Comparison of ENCODE assay signal across 18 cellular contexts in the genomic region with DNA sequence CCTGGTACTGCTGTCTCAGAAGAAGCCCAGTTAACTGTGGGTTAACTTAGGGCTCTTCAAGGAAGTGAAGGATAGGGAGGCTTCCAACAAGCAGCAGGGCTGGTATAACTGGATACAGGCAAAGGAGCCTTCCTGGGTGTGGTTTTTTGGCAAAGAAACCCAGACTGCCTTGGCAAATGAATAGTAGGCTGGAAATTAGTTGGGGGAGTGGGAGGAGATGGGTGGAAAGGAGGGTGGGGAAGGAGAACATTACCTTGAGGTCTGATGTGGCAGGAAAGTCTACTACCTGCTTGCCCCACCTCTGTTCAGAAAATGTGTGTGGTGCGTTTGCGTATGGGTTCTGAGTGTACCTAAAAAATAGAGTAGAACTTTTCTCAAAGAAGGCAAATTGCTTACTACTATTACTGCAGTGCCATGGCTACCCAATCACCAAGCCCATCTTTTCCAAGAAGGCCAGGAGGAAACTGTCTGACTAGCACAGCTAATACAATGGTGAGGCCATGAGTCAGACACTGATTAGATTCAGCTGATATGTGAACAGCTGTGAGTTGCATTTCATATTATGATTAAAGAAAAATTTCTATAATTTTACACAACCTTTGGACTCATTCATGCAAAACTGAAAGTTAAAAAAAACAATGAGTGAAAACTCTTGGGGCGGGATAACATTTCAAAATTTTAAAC. TPM values are rescaled to one million over a fixed set of nuclear protein-coding genes. Genes with fewer than 3 reads are reported as not detected.
DNase-seq lines count a peak whose midpoint lies in the region; ATAC-seq and TF ChIP-seq lines count a peak whose summit lies in the region.
"Had no signal": no experiment of that assay in that cellular context is flagged by ENCODE, and none has a peak within 500 bp of the region (broad histone marks: within the 10 kb centered on the region; RNA-seq: fewer than 3 reads in every experiment).

No MANE protein-coding gene starts in this region.

- BruUV-seq in MCF 10A (replicated peaks; lab: Mats Ljungman, UMichigan), result no TSS peak

- H3K4me3 ChIP-seq in suprapubic skin, result no peak overlapping the region

- no peaks in the 10 kb centered on the region for H3K9me3 ChIP-seq in suprapubic skin

- no peak overlapping the region for H3K27ac Mint-ChIP-seq in MCF 10A (ENCODE audit: low read depth, unreplicated experiment)
- H3K27ac Mint-ChIP-seq: CD4-positive, alpha-beta memory T cell; T-cell had no signal

- TF ChIP-seq EP300 in suprapubic skin (IDR thresholded peaks at IDR 0.05), result no peak

- CTCF ChIA-PET in MCF 10A (lab: Yijun Ruan, JAX), result interaction anchor here (0.6 to 1.4 kb wide), 2 partner anchors 11 to 80 kb away, joined by 3 to 6 read pairs; no protein-coding TSS in a partner anchor

- WGBS in suprapubic skin, result 49% methylated on average over 3 of the region's 3 CpGs

- H3K4me3 Mint-ChIP-seq in MCF 10A (ENCODE audit: unreplicated experiment), result no peak overlapping the region
- H3K4me3 Mint-ChIP-seq: CD4-positive, alpha-beta memory T cell; natural killer cell treated with Interleukin-12 subunit alpha and Interleukin-12 subunit beta and Interleukin-15 and Interleukin-18, amount 100 ng/mL, for 72 hours; T-cell had no signal

- peak; percentile 11 for DNase-seq in NCI-H146 treated with DMSO at 0.1 percent for 48 hours (lab: John Stamatoyannopoulos, UW; ENCODE audit: unreplicated experiment)
- DNase-seq in NCI-H146 (lab: John Stamatoyannopoulos, UW), result no peak
- peak; percentile 20 for DNase-seq in MCF 10A (ENCODE audit: unreplicated experiment)
- DNase-seq in iris pigment epithelial cell (ENCODE audit: low read depth), result peak; percentile 36
- DNase-seq in suprapubic skin (ENCODE audit: low spot score in 2 of 2), result peak in 1 of 2 donors; percentile 66
- no peak for DNase-seq in AG08396 (ENCODE audit: low spot score)
- DNase-seq in G401 (ENCODE audit: low spot score), result no peak
- DNase-seq: 8988T; activated T-cell treated with anti-CD3 and anti-CD28 coated beads for 4 hours; amygdala; CD4-positive, alpha-beta memory T cell; glutamatergic neuron; substantia nigra; T-cell had no signal

- in situ Hi-C loops in G401 (cut with HindIII; ENCODE audit: low sequenced_read_pairs), result no loop called here

- peaks cover 28% of the 10 kb centered on the region for H3K4me1 ChIP-seq in suprapubic skin

- no peak for TF ChIP-seq POLR2A in suprapubic skin (IDR thresholded peaks at IDR 0.05)

- intact Hi-C loops in MCF 10A (cut with micrococcal nuclease), result no loop called here

- POLR2A ChIA-PET in MCF 10A (lab: Yijun Ruan, JAX), result no interaction called here

- H3K9me3 Mint-ChIP-seq in MCF 10A (ENCODE audit: unreplicated experiment), result no peaks in the 10 kb centered on the region
- H3K9me3 Mint-ChIP-seq: natural killer cell treated with Interleukin-12 subunit alpha and Interleukin-12 subunit beta and Interleukin-15 and Interleukin-18, amount 100 ng/mL, for 72 hours had no signal

- no peaks in the 10 kb centered on the region for H3K27me3 Mint-ChIP-seq in MCF 10A (ENCODE audit: insufficient read depth, unreplicated experiment)
- H3K27me3 Mint-ChIP-seq: T-cell had no signal

- no peak for ATAC-seq in GM19452 (IDR thresholded peaks at IDR 0.05; ENCODE audit: unreplicated experiment)
- ATAC-seq: left lobe of liver; natural killer cell treated with Interleukin-12 subunit alpha and Interleukin-12 subunit beta and Interleukin-15 and Interleukin-18, amount 100 ng/mL, for 72 hours; T-cell had no signal

- no peaks in the 10 kb centered on the region for H3K36me3 Mint-ChIP-seq in MCF 10A (ENCODE audit: insufficient read depth, unreplicated experiment)
- H3K36me3 Mint-ChIP-seq: T-cell had no signal

- H3K27me3 ChIP-seq in suprapubic skin, result no peaks in the 10 kb centered on the region

- H3K36me3 ChIP-seq in suprapubic skin, result no peaks in the 10 kb centered on the region

- H3K27ac ChIP-seq in suprapubic skin, result peak overlapping the region; percentile 85

- TF ChIP-seq CTCF in MCF 10A (IDR thresholded peaks at IDR 0.05; ENCODE audit: unreplicated experiment), result no peak
- TF ChIP-seq CTCF in suprapubic skin (IDR thresholded peaks at IDR 0.05), result no peak

- H3K4me1 Mint-ChIP-seq in MCF 10A (ENCODE audit: insufficient read depth, unreplicated experiment), result no peaks in the 10 kb centered on the region

RNA-seq across cellular contexts. Expression of a gene that starts 55.2 kb away (rescaled TPM):
- not detected in 2 replicates for total RNA-seq in MCF 10A (2022)
- 100 to 1,000 TPM in 1 of 4 donors, 10 to 100 TPM in 3; 46.1 to 140 (median 56.0) TPM for total RNA-seq in suprapubic skin
- not detected in 2 replicates for total RNA-seq in G401 (2014; rRNA removed; shearing (Covaris generic))
- total RNA-seq: CD4-positive, alpha-beta memory T cell; natural killer cell treated with Interleukin-12 subunit alpha and Interleukin-12 subunit beta and Interleukin-15 and Interleukin-18, amount 100 ng/mL, for 72 hours; OCI-LY7 had no signal

Comparison
In these comparisons a context has a peak if more than half of its experiments do, and no peak if none do; other contexts are left out.
1. DNase-seq: peak in NCI-H146 treated with DMSO at 0.1 percent for 48 hours (single experiment), MCF 10A (single experiment) and iris pigment epithelial cell (single experiment); none in NCI-H146 (single experiment), AG08396 (single experiment) and G401 (single experiment).
2. RNA of a gene that starts 55.2 kb away (total RNA-seq): 46.1 to 140 TPM in suprapubic skin; not detected in MCF 10A and not detected in G401; every median in the first group is over 10 times any median in the second.